Comparison of ENCODE assay signal across 9 cellular contexts in the genomic region with DNA sequence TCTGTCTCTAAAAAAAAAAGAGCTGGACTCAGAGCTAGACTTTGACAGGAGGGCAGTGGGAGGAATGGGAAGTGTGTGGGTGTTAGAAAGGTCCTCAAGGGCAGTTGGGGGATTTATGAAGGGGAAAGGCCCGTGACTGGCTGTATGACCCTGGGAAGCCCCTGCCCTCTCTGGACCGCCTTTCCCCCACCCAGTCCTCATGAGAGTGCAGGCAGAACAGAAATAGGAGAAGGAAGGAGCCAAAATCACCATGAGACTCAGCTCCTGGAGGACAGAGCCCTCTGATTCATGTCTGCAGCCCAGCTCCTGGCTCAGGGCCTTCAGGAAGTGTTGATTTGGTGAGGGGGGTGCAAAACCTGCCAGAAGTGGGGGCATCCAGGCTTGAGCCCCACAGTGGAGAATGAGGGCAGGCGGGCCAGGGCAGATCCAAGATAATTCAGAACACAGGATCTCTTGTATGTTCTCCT. TPM values are rescaled to one million over a fixed set of nuclear protein-coding genes. Genes with fewer than 3 reads are reported as not detected.
DNase-seq lines count a peak whose midpoint lies in the region; ATAC-seq and TF ChIP-seq lines count a peak whose summit lies in the region.
"Had no signal": no experiment of that assay in that cellular context is flagged by ENCODE, and none has a peak within 500 bp of the region (broad histone marks: within the 10 kb centered on the region; RNA-seq: fewer than 3 reads in every experiment).

No MANE protein-coding gene starts in this region.

- CTCF ChIA-PET in CD4-positive, alpha-beta memory T cell (lab: Charles Lee; ENCODE audit: partially characterized antibody): interaction anchor here (1.7 to 7.0 kb wide), 4 partner anchors 9 to 18 kb away, joined by 7 to 94 read pairs (median 46); a partner anchor contains a TSS

- TF ChIP-seq POLR2A in testis (IDR thresholded peaks at IDR 0.05): no peak

- no peaks in the 10 kb centered on the region for H3K9me3 ChIP-seq in CD4-positive, alpha-beta memory T cell (ENCODE audit: control insufficient read depth in 1 of 2, low read length in 2 of 2)
- H3K9me3 ChIP-seq in ascending aorta (no peaks in the 10 kb centered on the region), testis (no peaks in the 10 kb centered on the region)
- H3K9me3 ChIP-seq: right lobe of liver had no signal

- peak overlapping the region in 1 of 8 donors; percentile 39 for H3K4me3 Mint-ChIP-seq in CD4-positive, alpha-beta memory T cell
- H3K4me3 Mint-ChIP-seq in neural crest cell: no peak overlapping the region

- no peak overlapping the region for H3K4me3 ChIP-seq in CD4-positive, alpha-beta memory T cell (ENCODE audit: low read length in 2 of 2)
- H3K4me3 ChIP-seq in ascending aorta (no peak overlapping the region), testis (no peak overlapping the region)
- H3K4me3 ChIP-seq: right lobe of liver had no signal

- intact Hi-C loops in CD4-positive, alpha-beta memory T cell (cut with micrococcal nuclease): no loop called here
- intact Hi-C loops in ascending aorta (cut with DNase I) (no loop called here), testis (cut with DNase I; ENCODE audit: low total_unique reads) (loop anchor here (10.0 kb wide), 1 partner anchor 89 kb away; a partner anchor contains a TSS)

- peak overlapping the region; percentile 52 to 81 (median 61) for H3K27ac Mint-ChIP-seq in CD4-positive, alpha-beta memory T cell
- H3K27ac Mint-ChIP-seq in neural crest cell (ENCODE audit: unreplicated experiment): peak overlapping the region; percentile 54

- POLR2A ChIA-PET in CD4-positive, alpha-beta memory T cell (lab: Charles Lee; ENCODE audit: partially characterized antibody): interaction anchor here (0.9 to 11.4 kb wide), 5 partner anchors 10 to 18 kb away, joined by 3 to 116 read pairs (median 5); a partner anchor contains a TSS

- TF ChIP-seq CTCF in ascending aorta (IDR thresholded peaks at IDR 0.05): no peak
- TF ChIP-seq CTCF in neural crest cell (conservative IDR thresholded peaks at IDR 0.05): no peak
- TF ChIP-seq CTCF in testis (IDR thresholded peaks at IDR 0.05): no peak

- peaks cover 26 to 57% (median 39%) of the 10 kb centered on the region in 4 donors for H3K4me1 Mint-ChIP-seq in CD4-positive, alpha-beta memory T cell
- peaks cover 20% of the 10 kb centered on the region for H3K4me1 Mint-ChIP-seq in neural crest cell

- H3K36me3 Mint-ChIP-seq in CD4-positive, alpha-beta memory T cell: peaks cover 11 to 12% of the 10 kb centered on the region in 2 donors
- no peaks in the 10 kb centered on the region for H3K36me3 Mint-ChIP-seq in neural crest cell (ENCODE audit: low read depth)

- no peaks in the 10 kb centered on the region for H3K27me3 Mint-ChIP-seq in CD4-positive, alpha-beta memory T cell
- peaks cover 1% of the 10 kb centered on the region for H3K27me3 Mint-ChIP-seq in neural crest cell (ENCODE audit: low read depth)

- ATAC-seq in HG02610 (IDR thresholded peaks at IDR 0.05; ENCODE audit: unreplicated experiment): peak; percentile 33
- no peak for ATAC-seq in GM18873 (IDR thresholded peaks at IDR 0.05; ENCODE audit: low FRiP score, unreplicated experiment)

- H3K9me3 Mint-ChIP-seq in CD4-positive, alpha-beta memory T cell: no peaks in the 10 kb centered on the region
- no peaks in the 10 kb centered on the region for H3K9me3 Mint-ChIP-seq in neural crest cell

- WGBS in testis, 2 donors: 51 to 57% methylated on average over 3 of the region's 3 CpGs

- no peaks in the 10 kb centered on the region for H3K27me3 ChIP-seq in CD4-positive, alpha-beta memory T cell (ENCODE audit: insufficient read depth, low read length)
- H3K27me3 ChIP-seq in ascending aorta (no peaks in the 10 kb centered on the region), testis (no peaks in the 10 kb centered on the region)
- H3K27me3 ChIP-seq: right lobe of liver had no signal

- DNase-seq in CD4-positive, alpha-beta memory T cell: no peak
- DNase-seq in ascending aorta (ENCODE audit: low spot score in 2 of 2): peak in 1 of 2 donors; percentile 72
- DNase-seq in neural crest cell (ENCODE audit: low read depth, low spot score): no peak
- no peak for DNase-seq in NCI-H345 (lab: John Stamatoyannopoulos, UW)
- DNase-seq in testis: no peak
- DNase-seq in NCI-H1092 treated with DMSO at 0.1 percent for 48 hours (lab: John Stamatoyannopoulos, UW): no peak

- peaks cover 40% of the 10 kb centered on the region for H3K4me1 ChIP-seq in CD4-positive, alpha-beta memory T cell (ENCODE audit: insufficient read depth, low read length)
- H3K4me1 ChIP-seq in ascending aorta: peaks cover 6 to 23% of the 10 kb centered on the region in 2 donors
- H3K4me1 ChIP-seq in testis: no peaks in the 10 kb centered on the region
- H3K4me1 ChIP-seq: right lobe of liver had no signal

- peaks cover 5% of the 10 kb centered on the region for H3K36me3 ChIP-seq in CD4-positive, alpha-beta memory T cell (ENCODE audit: insufficient read depth, low read length)
- H3K36me3 ChIP-seq in ascending aorta (no peaks in the 10 kb centered on the region), testis (ENCODE audit: low read depth, missing control alignments) (no peaks in the 10 kb centered on the region)
- H3K36me3 ChIP-seq: right lobe of liver had no signal

- no peak overlapping the region for H3K27ac ChIP-seq in CD4-positive, alpha-beta memory T cell (ENCODE audit: low read depth, low read length)
- H3K27ac ChIP-seq in ascending aorta (peak overlapping the region; percentile 57 to 76), testis (no peak overlapping the region)
- H3K27ac ChIP-seq: right lobe of liver had no signal

RNA-seq across cellular contexts. Expression of a gene that starts 8.7 kb away (rescaled TPM):
- total RNA-seq in CD4-positive, alpha-beta memory T cell: 10 to 100 TPM; 57.6 to 57.9 TPM
- polyA plus RNA-seq in CD4-positive, alpha-beta memory T cell: 10 to 100 TPM in 1 of 2 donors, 1 to 10 TPM in 1; 3.8 to 13.7 TPM
- 126 TPM for total RNA-seq in ascending aorta
- total RNA-seq in neural crest cell: 87.0 and 87.6 TPM in 2 replicates
- total RNA-seq in testis: 10 to 100 TPM; 65.0 to 76.8 TPM
- polyA plus RNA-seq in testis (ENCODE audit: insufficient read depth, low read depth, low replicate concordance): 144 TPM

RNA-seq across cellular contexts. Expression of a gene that starts 17.3 kb away (rescaled TPM):
- 10 to 100 TPM; 33.6 to 33.9 TPM for total RNA-seq in CD4-positive, alpha-beta memory T cell
- 10 to 100 TPM; 10.5 to 23.7 TPM for polyA plus RNA-seq in CD4-positive, alpha-beta memory T cell
- total RNA-seq in ascending aorta (2.3 TPM), neural crest cell (2.2 and 2.8 TPM in 2 replicates), testis (1 to 10 TPM; 2.3 to 4.6 TPM)
- polyA plus RNA-seq in testis (ENCODE audit: insufficient read depth, low read depth, low replicate concordance): 4.1 TPM

RNA-seq across cellular contexts. Expression of a gene that starts 38.7 kb away (rescaled TPM):
- total RNA-seq in CD4-positive, alpha-beta memory T cell: under 1 TPM; 0.49 to 0.97 TPM
- under 1 TPM; 0.27 to 0.50 TPM for polyA plus RNA-seq in CD4-positive, alpha-beta memory T cell
- total RNA-seq in ascending aorta (not detected), neural crest cell (0.25 TPM in 1 of 2 replicates, not detected in the other), testis (10 to 100 TPM in 1 of 2 donors, 1 to 10 TPM in 1; 4.9 to 14.7 TPM)
- 12.6 TPM for polyA plus RNA-seq in testis (ENCODE audit: insufficient read depth, low read depth, low replicate concordance)

RNA-seq across cellular contexts. Expression of a gene that starts 47.6 kb away (rescaled TPM):
- not detected for total RNA-seq in CD4-positive, alpha-beta memory T cell
- not detected for polyA plus RNA-seq in CD4-positive, alpha-beta memory T cell
- total RNA-seq in ascending aorta (not detected), neural crest cell (not detected in 2 replicates), testis (100 to 1,000 TPM in 1 of 2 donors, 10 to 100 TPM in 1; 97.4 to 218 TPM)
- polyA plus RNA-seq in testis (ENCODE audit: insufficient read depth, low read depth, low replicate concordance): 167 TPM
- total RNA-seq: right lobe of liver had no signal

Comparison
In these comparisons a context has a peak if more than half of its experiments do, and no peak if none do; other contexts are left out.
1. H3K27ac ChIP-seq: peak in ascending aorta (2 of 2); none in CD4-positive, alpha-beta memory T cell (single experiment) and testis (0 of 2).